8 cellular contexts compared by ENCODE assay signal in genomic region chr3:10010546-10011465, GRCh38. TPM values are rescaled to one million over a fixed set of nuclear protein-coding genes. Genes with fewer than 3 reads are reported as not detected.
DNase-seq lines count a peak whose midpoint lies in the region; ATAC-seq and TF ChIP-seq lines count a peak whose summit lies in the region.

No MANE protein-coding gene starts in this region.

- peaks cover 44% of the 10 kb centered on the region; the same call in 1 of the 2 replicates for H3F3A ChIP-seq in PC-9 (ENCODE audit: insufficient read depth, low read depth)

- BruUV-seq in PC-9 (replicated peaks; lab: Mats Ljungman, UMichigan): TSS peak; percentile 20

- no peaks in the 10 kb centered on the region for H3K27me3 ChIP-seq in PC-9 (ENCODE audit: insufficient read depth, low read depth)
- no peaks in the 10 kb centered on the region for H3K27me3 ChIP-seq in esophagus squamous epithelium

- H2AFZ ChIP-seq in PC-9: peak overlapping the region; percentile 92

- H3K27ac Mint-ChIP-seq in IgD-negative memory B cell: peak overlapping the region in 1 of 3 donors; percentile 85
- H3K27ac Mint-ChIP-seq in activated T-cell treated with anti-CD3 and anti-CD28 coated beads, Interleukin-2, amount 50 U/mL, for 72 hours: no peak overlapping the region

- TF ChIP-seq CTCF in PC-9 (conservative IDR thresholded peaks at IDR 0.05) (no peak), esophagus squamous epithelium (IDR thresholded peaks at IDR 0.05) (no peak)

- no peaks in the 10 kb centered on the region for H3K9me3 ChIP-seq in PC-9 (ENCODE audit: insufficient read depth, low read depth)
- H3K9me3 ChIP-seq in esophagus squamous epithelium: no peaks in the 10 kb centered on the region

- CTCF ChIA-PET in PC-9 (lab: Charles Lee): interaction anchor here (0.6 kb wide), 1 partner anchor 78 kb away, joined by 9 read pairs; no protein-coding TSS in a partner anchor

- H3K4me1 ChIP-seq in PC-9 (replicated peaks; ENCODE audit: insufficient read depth): peaks cover 22% of the 10 kb centered on the region
- H3K4me1 ChIP-seq in esophagus squamous epithelium: peaks cover 27 to 50% (median 29%) of the 10 kb centered on the region in 3 donors

- H3K4me3 Mint-ChIP-seq in IgD-negative memory B cell: peak overlapping the region; percentile 63 to 92 (median 86)
- peak overlapping the region; percentile 31 to 67 for H3K4me3 Mint-ChIP-seq in activated T-cell treated with anti-CD3 and anti-CD28 coated beads, Interleukin-2, amount 50 U/mL, for 72 hours

- no peaks in the 10 kb centered on the region for H3K9me3 Mint-ChIP-seq in IgD-negative memory B cell
- H3K9me3 Mint-ChIP-seq in activated T-cell treated with anti-CD3 and anti-CD28 coated beads, Interleukin-2, amount 50 U/mL, for 72 hours: no peaks in the 10 kb centered on the region

- H3K4me2 ChIP-seq in PC-9: peak overlapping the region; percentile 97

- H3K36me3 Mint-ChIP-seq in IgD-negative memory B cell: peaks cover 2% of the 10 kb centered on the region
- no peaks in the 10 kb centered on the region for H3K36me3 Mint-ChIP-seq in activated T-cell treated with anti-CD3 and anti-CD28 coated beads, Interleukin-2, amount 50 U/mL, for 72 hours (ENCODE audit: insufficient read depth in 2 of 2)

- no peaks in the 10 kb centered on the region for H4K20me1 ChIP-seq in PC-9 (ENCODE audit: insufficient read depth)

- peak; percentile 77 for DNase-seq in DMS153 treated with DMSO at 0.1 percent for 48 hours (lab: John Stamatoyannopoulos, UW; ENCODE audit: unreplicated experiment)
- peak; percentile 84 to 97 for DNase-seq in PC-9
- DNase-seq in activated T-cell treated with anti-CD3 and anti-CD28 coated beads, Interleukin-2, amount 50 U/mL, for 72 hours: peak; percentile 91 to 92
- peak; percentile 82 for DNase-seq in esophagus squamous epithelium (lab: John Stamatoyannopoulos, UW)
- DNase-seq in myocyte (ENCODE audit: low read depth): peak; percentile 90
- DNase-seq in stimulated activated CD8-positive, alpha-beta memory T cell treated with anti-CD3 and anti-CD28 coated beads, Interleukin-7, amount 100 ng/mL, for 1 hour (ENCODE audit: low read depth in 2 of 2): peak; percentile 45 to 51

- peak overlapping the region; percentile 85 for H3K4me3 ChIP-seq in PC-9
- H3K4me3 ChIP-seq in esophagus squamous epithelium: peak overlapping the region; percentile 43 to 72 (median 68)

- H3K36me3 ChIP-seq in PC-9 (ENCODE audit: low read depth): no peaks in the 10 kb centered on the region
- H3K36me3 ChIP-seq in esophagus squamous epithelium: no peaks in the 10 kb centered on the region

- peak; percentile 93 for ATAC-seq in GM21576 (IDR thresholded peaks at IDR 0.05; ENCODE audit: unreplicated experiment)
- ATAC-seq in activated T-cell treated with anti-CD3 and anti-CD28 coated beads, Interleukin-2, amount 50 U/mL, for 72 hours (replicated peaks in 1 of 2): peak; percentile 84 to 87

- no peaks in the 10 kb centered on the region for H3K9me2 ChIP-seq in PC-9 (ENCODE audit: insufficient read depth)

- H3K27me3 Mint-ChIP-seq in IgD-negative memory B cell: peaks cover 2% of the 10 kb centered on the region
- peaks cover 15% of the 10 kb centered on the region for H3K27me3 Mint-ChIP-seq in activated T-cell treated with anti-CD3 and anti-CD28 coated beads, Interleukin-2, amount 50 U/mL, for 72 hours (ENCODE audit: low read depth)

- WGBS in esophagus squamous epithelium, 2 donors: 1 to 16% methylated on average over 4 to 11 of the region's 60 CpGs

- no peaks in the 10 kb centered on the region for H3K79me2 ChIP-seq in PC-9 (ENCODE audit: low read depth)

- POLR2A ChIA-PET in PC-9 (lab: Charles Lee; ENCODE audit: unreplicated experiment): interaction anchor here (0.6 to 0.7 kb wide), 3 partner anchors 13 to 249 kb away, joined by 3 to 4 read pairs (median 3); no protein-coding TSS in a partner anchor

- peak in 1 of 4 donors; percentile 66 for TF ChIP-seq POLR2A in esophagus squamous epithelium (IDR thresholded peaks at IDR 0.05)

- H3K4me1 Mint-ChIP-seq in IgD-negative memory B cell: peaks cover 11 to 14% (median 12%) of the 10 kb centered on the region in 3 donors
- peaks cover 28% of the 10 kb centered on the region for H3K4me1 Mint-ChIP-seq in activated T-cell treated with anti-CD3 and anti-CD28 coated beads, Interleukin-2, amount 50 U/mL, for 72 hours (ENCODE audit: low read depth)

- no peak overlapping the region for H3K27ac ChIP-seq in PC-9
- H3K27ac ChIP-seq in esophagus squamous epithelium: peak overlapping the region; percentile 66 to 84 (median 78)

- intact Hi-C loops in PC-9 (cut with micrococcal nuclease; ENCODE audit: unreplicated experiment) (no loop called here), esophagus squamous epithelium (cut with DNase I) (loop anchor here (10.0 kb wide), 1 partner anchor 66 kb away; no protein-coding TSS in a partner anchor)

RNA-seq across cellular contexts. Expression of gene FANCD2, which starts 15.4 kb away (rescaled TPM):
- 15.2 TPM for polyA plus RNA-seq in IgD-negative memory B cell
- total RNA-seq in PC-9 (2021) (35.7 and 52.2 TPM in 2 replicates), esophagus squamous epithelium (10 to 100 TPM in 2 of 4 donors, 1 to 10 TPM in 2; 3.8 to 15.5 (median 11.1) TPM), myocyte (0.51 and 1.6 TPM in 2 replicates)
- 10 to 100 TPM; 77.2 to 81.2 TPM for total RNA-seq in activated T-cell treated with anti-CD3 and anti-CD28 coated beads, Interleukin-2, amount 50 U/mL, for 72 hours
- polyA plus RNA-seq in myocyte (2012): 1.1 TPM

RNA-seq across cellular contexts. Expression of gene EMC3, which starts 24.2 kb away (rescaled TPM):
- polyA plus RNA-seq in IgD-negative memory B cell: 69.2 TPM
- 36.1 and 57.5 TPM in 2 replicates for total RNA-seq in PC-9 (2021)
- 10 to 100 TPM; 45.3 to 48.7 TPM for total RNA-seq in activated T-cell treated with anti-CD3 and anti-CD28 coated beads, Interleukin-2, amount 50 U/mL, for 72 hours
- total RNA-seq in esophagus squamous epithelium: 100 to 1,000 TPM in 1 of 4 donors, 10 to 100 TPM in 3; 36.4 to 113 (median 82.5) TPM
- total RNA-seq in myocyte: 66.2 and 96.0 TPM in 2 replicates
- 101 TPM for polyA plus RNA-seq in myocyte (2012)

RNA-seq across cellular contexts. Expression of gene PRRT3, which starts 58.6 kb away (rescaled TPM):
- 2.0 TPM for polyA plus RNA-seq in IgD-negative memory B cell
- total RNA-seq in PC-9 (2021) (0.90 and 0.93 TPM in 2 replicates), esophagus squamous epithelium (1 to 10 TPM in 2 of 4 donors, under 1 TPM in 2; 0.72 to 1.9 (median 1.0) TPM), myocyte (1.1 and 1.3 TPM in 2 replicates)
- 10 to 100 TPM in 1 of 2 donors, 1 to 10 TPM in 1; 7.9 to 14.5 TPM for total RNA-seq in activated T-cell treated with anti-CD3 and anti-CD28 coated beads, Interleukin-2, amount 50 U/mL, for 72 hours
- 3.5 TPM for polyA plus RNA-seq in myocyte (2012)
